ENCODE assay signal across 27 cellular contexts in the genomic region with DNA sequence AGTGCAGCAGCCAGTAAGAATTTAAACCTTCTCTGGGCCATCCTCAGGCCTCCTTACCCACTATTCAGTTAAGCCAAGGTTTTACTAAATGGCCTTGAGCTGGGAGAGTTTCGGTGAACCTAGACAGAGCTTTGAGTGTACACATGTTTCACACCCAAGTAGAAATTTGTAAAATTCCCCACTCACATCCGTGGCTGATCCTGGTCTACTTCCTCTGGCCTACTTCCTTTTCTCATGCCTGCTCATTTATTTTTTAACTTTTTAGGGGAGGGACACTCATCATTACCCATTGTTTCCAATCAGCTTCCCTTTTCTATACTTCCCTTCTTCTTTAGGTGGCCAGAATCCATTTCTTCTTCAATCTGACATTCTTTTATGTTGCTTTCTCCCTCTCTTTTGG. TPM values are rescaled to one million over a fixed set of nuclear protein-coding genes. Genes with fewer than 3 reads are reported as not detected.
DNase-seq lines count a peak whose midpoint lies in the region; ATAC-seq, FAIRE-seq and TF ChIP-seq lines count a peak whose summit lies in the region.
"Had no signal": no experiment of that assay in that cellular context is flagged by ENCODE, and none has a peak within 500 bp of the region (broad histone marks: within the 10 kb centered on the region; RNA-seq: fewer than 3 reads in every experiment).

No MANE protein-coding gene starts in this region.

- H3K4me1 ChIP-seq in GM12878 (ENCODE audit: control insufficient read depth, insufficient read depth, low read length) (peaks cover 7% of the 10 kb centered on the region), Caco-2 (peaks cover 13% of the 10 kb centered on the region)
- H3K4me1 ChIP-seq: BE2C, right atrium auricular region, vagina had no signal

- H3K9me3 ChIP-seq in GM12878 (replicated peaks; ENCODE audit: control insufficient read depth, insufficient read depth, low read length) (no peaks in the 10 kb centered on the region), Caco-2 (no peaks in the 10 kb centered on the region)
- H3K9me3 ChIP-seq: BE2C, heart right ventricle, right atrium auricular region, vagina had no signal

- no peak for DNase-seq in T-helper 1 cell
- DNase-seq in NOMO-1 (lab: John Stamatoyannopoulos, UW; ENCODE audit: unreplicated experiment in 2 of 2) = peak; percentile 48 to 73
- DNase-seq in GM12878 (ENCODE audit: low read depth, low spot score) = no peak
- DNase-seq in pons (ENCODE audit: low spot score) = peak; percentile 55
- no peak for DNase-seq in activated naive CD8-positive, alpha-beta T cell treated with anti-CD3 and anti-CD28 coated beads for 36 hours
- DNase-seq in NCI-H2227 (lab: John Stamatoyannopoulos, UW; ENCODE audit: unreplicated experiment) = no peak
- DNase-seq in Caco-2 = no peak
- DNase-seq: 8988T; activated CD4-positive, alpha-beta T cell treated with anti-CD3 and anti-CD28 coated beads for 4 hours; activated naive CD4-positive, alpha-beta T cell treated with Interleukin-2 at 50 U/mL for 16 hours; BE2C; dermis blood vessel endothelial cell; heart right ventricle; NCI-H1694 treated with DMSO at 0.1 percent for 48 hours; NCI-H226 had no signal

- BruUV-seq in GM12878 (replicated peaks; lab: Mats Ljungman, UMichigan) (no TSS peak), Caco-2 (replicated peaks; lab: Mats Ljungman, UMichigan) (no TSS peak)

- H2AFZ ChIP-seq in GM12878 (ENCODE audit: control insufficient read depth, low read depth, low read length) = no peak overlapping the region

- no peaks in the 10 kb centered on the region for H4K20me1 ChIP-seq in GM12878 (ENCODE audit: control insufficient read depth, insufficient read depth)

- peak overlapping the region; percentile 5 for H3K27ac Mint-ChIP-seq in T-helper 1 cell treated with Interleukin-12 subunit alpha and Interleukin-12 subunit beta and Interleukin-4 antibody, amounts not matched to agents 30 μg/mL and 1 μg/mL, for 36 hours
- H3K27ac Mint-ChIP-seq in activated naive CD8-positive, alpha-beta T cell treated with anti-CD3 and anti-CD28 coated beads for 36 hours = no peak overlapping the region
- H3K27ac Mint-ChIP-seq in Caco-2 (ENCODE audit: unreplicated experiment) = no peak overlapping the region

- H3K4me3 ChIP-seq in GM12878 (no peak overlapping the region), Caco-2 (ENCODE audit: low read depth, low read length) (no peak overlapping the region)
- H3K4me3 ChIP-seq: cardiac muscle cell, heart right ventricle, lung, right atrium auricular region, vagina had no signal

- H3K36me3 ChIP-seq in GM12878 (ENCODE audit: control insufficient read depth in 2 of 2, insufficient read depth in 2 of 2, low read length in 1 of 2) = no peaks in the 10 kb centered on the region
- no peaks in the 10 kb centered on the region for H3K36me3 ChIP-seq in Caco-2 (ENCODE audit: control insufficient read depth, insufficient read depth, low read length)
- H3K36me3 ChIP-seq: BE2C, cardiac muscle cell, heart right ventricle, right atrium auricular region, vagina had no signal

- H3K4me3 Mint-ChIP-seq in T-helper 1 cell treated with Interleukin-12 subunit alpha and Interleukin-12 subunit beta and Interleukin-4 antibody, amounts not matched to agents 30 μg/mL and 1 μg/mL, for 36 hours = no peak overlapping the region
- no peak overlapping the region for H3K4me3 Mint-ChIP-seq in activated naive CD8-positive, alpha-beta T cell treated with anti-CD3 and anti-CD28 coated beads for 36 hours
- H3K4me3 Mint-ChIP-seq in Caco-2 (ENCODE audit: unreplicated experiment) = no peak overlapping the region

- H3K27me3 ChIP-seq in GM12878 (replicated peaks in 1 of 2; ENCODE audit: control insufficient read depth in 2 of 2, insufficient read depth in 2 of 2, low read length in 1 of 2) (peaks cover 0 to 3% of the 10 kb centered on the region in 2 experiments; a peak in 1 of 4 replicates), Caco-2 (replicated peaks; ENCODE audit: control insufficient read depth, insufficient read depth, low read length) (no peaks in the 10 kb centered on the region; the same call in 1 of the 2 replicates)
- H3K27me3 ChIP-seq: BE2C, cardiac muscle cell, heart right ventricle, right atrium auricular region, vagina had no signal

- no peak overlapping the region for H3K9ac ChIP-seq in GM12878 (ENCODE audit: control insufficient read depth, insufficient read depth, low read length)

- TF ChIP-seq CTCF in GM12878 (IDR thresholded peaks at IDR 0.05 in 2 of 3, conservative IDR thresholded peaks at IDR 0.05 in 1 of 3; ENCODE audit: control insufficient read depth in 2 of 3, extremely low read depth in 1 of 3, insufficient read depth in 1 of 3, low read depth in 3 of 3, low read length in 3 of 3) = no peak
- no peak for TF ChIP-seq CTCF in Caco-2 (IDR thresholded peaks at IDR 0.05; ENCODE audit: insufficient read depth in 1 of 2, low read depth in 1 of 2, low read length in 1 of 2, severe bottlenecking in 1 of 2, unreplicated experiment in 1 of 2)

- TF ChIP-seq POLR2A in GM12878 (IDR thresholded peaks at IDR 0.05; ENCODE audit: low read depth, low read length) = no peak

- SMC1A ChIA-PET in GM12878 (lab: Charles Lee; ENCODE audit: uncharacterized antibody, unreplicated experiment) = interaction anchor here (0.7 to 14.4 kb wide), 9 partner anchors 10 to 106 kb away, joined by 3 to 163 read pairs (median 6); no protein-coding TSS in a partner anchor

- in situ Hi-C loops in GM12878 (cut with MboI) = no loop called here

- no peak for FAIRE-seq in GM12878 (lab: Jason Lieb, UNC)
- FAIRE-seq: D721Med, RCC 7860 had no signal

- TF ChIP-seq EP300 in GM12878 (IDR thresholded peaks at IDR 0.05; ENCODE audit: borderline replicate concordance in 1 of 2, control insufficient read depth in 1 of 2, low read depth in 2 of 2, low read length in 2 of 2) = no peak

- H3K36me3 Mint-ChIP-seq in T-helper 1 cell treated with Interleukin-12 subunit alpha and Interleukin-12 subunit beta and Interleukin-4 antibody, amounts not matched to agents 30 μg/mL and 1 μg/mL, for 36 hours (ENCODE audit: low read depth) = peaks cover 20% of the 10 kb centered on the region
- H3K36me3 Mint-ChIP-seq in activated naive CD8-positive, alpha-beta T cell treated with anti-CD3 and anti-CD28 coated beads for 36 hours = peaks cover 2% of the 10 kb centered on the region
- no peaks in the 10 kb centered on the region for H3K36me3 Mint-ChIP-seq in Caco-2 (ENCODE audit: insufficient read depth, unreplicated experiment)

- no peak for TF ChIP-seq RAD21 in GM12878 (IDR thresholded peaks at IDR 0.05; ENCODE audit: insufficient read depth, low read depth, low read length)

- no peak overlapping the region for H3K27ac ChIP-seq in GM12878 (ENCODE audit: control insufficient read depth, insufficient read depth)
- H3K27ac ChIP-seq: cardiac muscle cell, epithelial cell of prostate, right atrium auricular region, vagina had no signal

- peaks cover 62% of the 10 kb centered on the region for H3K4me1 Mint-ChIP-seq in T-helper 1 cell treated with Interleukin-12 subunit alpha and Interleukin-12 subunit beta and Interleukin-4 antibody, amounts not matched to agents 30 μg/mL and 1 μg/mL, for 36 hours (ENCODE audit: low read depth)
- peaks cover 17% of the 10 kb centered on the region for H3K4me1 Mint-ChIP-seq in activated naive CD8-positive, alpha-beta T cell treated with anti-CD3 and anti-CD28 coated beads for 36 hours
- H3K4me1 Mint-ChIP-seq in Caco-2 (ENCODE audit: low read depth, unreplicated experiment) = peaks cover 15% of the 10 kb centered on the region

- ATAC-seq in GM12878 = no peak
- ATAC-seq: SK-N-SH treated with all-trans-retinoic acid at 6 μM for 48 hours had no signal

- no peaks in the 10 kb centered on the region for H3K79me2 ChIP-seq in GM12878 (ENCODE audit: control insufficient read depth, insufficient read depth, low read length)

- RAD21 ChIA-PET in GM12878 (lab: Charles Lee; ENCODE audit: unreplicated experiment) = interaction anchor here (0.7 to 1.8 kb wide), 7 partner anchors 16 to 123 kb away, joined by 3 to 10 read pairs (median 3); no protein-coding TSS in a partner anchor

- no peak overlapping the region for H3K4me2 ChIP-seq in GM12878 (ENCODE audit: control insufficient read depth, insufficient read depth)

- CTCF ChIA-PET in GM12878 (lab: Yijun Ruan, JAX) = interaction anchor here (0.8 to 15.5 kb wide), 6 partner anchors 10 to 122 kb away, joined by 3 to 191 read pairs (median 8); no protein-coding TSS in a partner anchor
- CTCF ChIA-PET in Caco-2 (lab: Charles Lee) = interaction anchor here (0.6 kb wide), 2 partner anchors 19 to 21 kb away, joined by 3 read pairs; no protein-coding TSS in a partner anchor

- intact Hi-C loops in GM12878 (cut with micrococcal nuclease; ENCODE audit: unreplicated experiment) (no loop called here), Caco-2 (cut with micrococcal nuclease; ENCODE audit: unreplicated experiment) (no loop called here)

- no peaks in the 10 kb centered on the region for H3K9me3 Mint-ChIP-seq in T-helper 1 cell treated with Interleukin-12 subunit alpha and Interleukin-12 subunit beta and Interleukin-4 antibody, amounts not matched to agents 30 μg/mL and 1 μg/mL, for 36 hours
- H3K9me3 Mint-ChIP-seq in activated naive CD8-positive, alpha-beta T cell treated with anti-CD3 and anti-CD28 coated beads for 36 hours = no peaks in the 10 kb centered on the region
- peaks cover 12% of the 10 kb centered on the region for H3K9me3 Mint-ChIP-seq in Caco-2 (ENCODE audit: unreplicated experiment)

- peaks cover 18% of the 10 kb centered on the region for H3K27me3 Mint-ChIP-seq in T-helper 1 cell treated with Interleukin-12 subunit alpha and Interleukin-12 subunit beta and Interleukin-4 antibody, amounts not matched to agents 30 μg/mL and 1 μg/mL, for 36 hours (ENCODE audit: low read depth)
- H3K27me3 Mint-ChIP-seq in activated naive CD8-positive, alpha-beta T cell treated with anti-CD3 and anti-CD28 coated beads for 36 hours = peaks cover 6% of the 10 kb centered on the region
- no peaks in the 10 kb centered on the region for H3K27me3 Mint-ChIP-seq in Caco-2 (ENCODE audit: insufficient read depth, unreplicated experiment)

- WGBS in GM12878 (ENCODE audit: insufficient coverage, insufficient replicate concordance, low lambda C conversion rate, missing lambda C conversion rate) = 55% methylated on average over 2 of the region's 2 CpGs

- POLR2A ChIA-PET in GM12878 (lab: Charles Lee) (no interaction called here), Caco-2 (lab: Charles Lee) (no interaction called here)

RNA-seq across cellular contexts. Expression of gene CX3CR1, which starts 7.6 kb away (rescaled TPM):
- not detected in 2 replicates for total RNA-seq in GM12878 (2013; cell fraction: nucleolus; rRNA removed)
- total RNA-seq in GM12878 (2014; rRNA removed) (0.11 and 0.16 TPM in 2 replicates), GM12878 (2014; rRNA removed; fragmentation: Illumina TruSeq; extraction: Trizol) (0.09 and 0.18 TPM in 2 replicates), GM12878 (2021) (0.08 and 0.23 TPM in 2 replicates), Caco-2 (2022) (0.61 TPM in 1 of 2 replicates, not detected in the other)
- polyA plus RNA-seq in GM12878 (2011; ENCODE audit: low read depth) = not detected
- polyA plus RNA-seq in GM12878 (2011; rRNA removed) (0.45 and 0.53 TPM in 2 replicates), GM12878 (2014; fragmentation: Illumina TruSeq; extraction: Trizol) (0.16 and 0.21 TPM in 2 replicates), GM12878 (2014; fragmentation: Nextera tagmentation; extraction: Ambion mirVana) (under 1 TPM; 0.05 to 0.09 TPM), GM12878 (2014; rRNA removed) (0.09 and 0.12 TPM in 2 replicates), GM12878 (2016; fragmentation: Nextera tagmentation; extraction: Ambion mirVana) (under 1 TPM; 0.09 to 0.53 TPM)
- polyA plus RNA-seq in GM12878 (2011; cell fraction: cytosol; rRNA removed) = 0.35 and 0.48 TPM in 2 replicates
- 0.28 and 0.31 TPM in 2 replicates for polyA plus RNA-seq in GM12878 (2011; cell fraction: nucleus; rRNA removed)
- not detected in 2 replicates for polyA plus RNA-seq in GM12878 (2012)
- 0.15 and 0.46 TPM in 2 replicates for polyA minus RNA-seq in GM12878 (2011; rRNA and poly(A)+ RNA removed)
- not detected in 2 replicates for polyA minus RNA-seq in GM12878 (2011; cell fraction: cytosol; rRNA and poly(A)+ RNA removed)
- polyA minus RNA-seq in GM12878 (2011; cell fraction: nucleus; rRNA and poly(A)+ RNA removed) = 0.10 TPM in 1 of 2 replicates, not detected in the other
- total RNA-seq in activated naive CD8-positive, alpha-beta T cell treated with anti-CD3 and anti-CD28 coated beads for 36 hours = under 1 TPM; 0.08 to 0.25 TPM
- total RNA-seq: dermis blood vessel endothelial cell, fibroblast of villous mesenchyme, vagina had no signal

RNA-seq across cellular contexts. Expression of gene CCR8, which starts 57.3 kb away (rescaled TPM):
- total RNA-seq in GM12878 (2013; cell fraction: nucleolus; rRNA removed) = 12.0 and 12.7 TPM in 2 replicates
- total RNA-seq in GM12878 (2014; rRNA removed) = 17.8 and 19.7 TPM in 2 replicates
- 17.9 and 18.9 TPM in 2 replicates for total RNA-seq in GM12878 (2014; rRNA removed; fragmentation: Illumina TruSeq; extraction: Trizol)
- total RNA-seq in GM12878 (2021) = 14.4 and 16.9 TPM in 2 replicates
- 1.2 TPM for polyA plus RNA-seq in GM12878 (2011; ENCODE audit: low read depth)
- polyA plus RNA-seq in GM12878 (2011; rRNA removed) = 23.2 and 25.0 TPM in 2 replicates
- polyA plus RNA-seq in GM12878 (2011; cell fraction: cytosol; rRNA removed) = 17.2 and 29.4 TPM in 2 replicates
- 11.0 and 11.5 TPM in 2 replicates for polyA plus RNA-seq in GM12878 (2011; cell fraction: nucleus; rRNA removed)
- 1.3 and 1.4 TPM in 2 replicates for polyA plus RNA-seq in GM12878 (2012)
- 28.8 and 36.6 TPM in 2 replicates for polyA plus RNA-seq in GM12878 (2014; fragmentation: Illumina TruSeq; extraction: Trizol)
- polyA plus RNA-seq in GM12878 (2014; fragmentation: Nextera tagmentation; extraction: Ambion mirVana) = 10 to 100 TPM; 11.1 to 13.7 TPM
- polyA plus RNA-seq in GM12878 (2014; rRNA removed) = 14.2 and 16.7 TPM in 2 replicates
- polyA plus RNA-seq in GM12878 (2016; fragmentation: Nextera tagmentation; extraction: Ambion mirVana) = 1 to 10 TPM; 5.2 to 8.7 TPM
- 51.3 and 62.8 TPM in 2 replicates for polyA minus RNA-seq in GM12878 (2011; rRNA and poly(A)+ RNA removed)
- polyA minus RNA-seq in GM12878 (2011; cell fraction: cytosol; rRNA and poly(A)+ RNA removed) = 11.1 and 15.0 TPM in 2 replicates
- 10.2 and 11.2 TPM in 2 replicates for polyA minus RNA-seq in GM12878 (2011; cell fraction: nucleus; rRNA and poly(A)+ RNA removed)
- not detected for total RNA-seq in activated naive CD8-positive, alpha-beta T cell treated with anti-CD3 and anti-CD28 coated beads for 36 hours
- total RNA-seq in Caco-2 (2022) = not detected in 2 replicates
- total RNA-seq: cardiac muscle cell, dermis blood vessel endothelial cell, fibroblast of villous mesenchyme, heart right ventricle, lung, osteoblast, right atrium auricular region, temporal lobe, vagina had no signal
- polyA plus RNA-seq: cardiac muscle cell, heart right ventricle had no signal

Comparison
In these comparisons a context has a peak if more than half of its experiments do, and no peak if none do; other contexts are left out.
1. DNase-seq: peak in NOMO-1 (2 of 2) and pons (single experiment); none in T-helper 1 cell (0 of 5), GM12878 (single experiment), activated naive CD8-positive, alpha-beta T cell treated with anti-CD3 and anti-CD28 coated beads for 36 hours (single experiment), NCI-H2227 (single experiment) and Caco-2 (0 of 2).
2. RNA of gene CCR8, which starts 57.3 kb away (total RNA-seq): 12.0 to 19.7 TPM in GM12878; not detected in activated naive CD8-positive, alpha-beta T cell treated with anti-CD3 and anti-CD28 coated beads for 36 hours and not detected in Caco-2; every median in the first group is over 10 times any median in the second.